In genomic region chr19:48651682-48652046, GRCh38 we compare ENCODE assay signal across 20 cellular contexts. TPM values are rescaled to one million over a fixed set of nuclear protein-coding genes. Genes with fewer than 3 reads are reported as not detected.
A peak's percentile ranks its signal among the peaks of the same experiment; 100 is the strongest.
DNase-seq lines count a peak whose midpoint lies in the region; ATAC-seq, FAIRE-seq and TF ChIP-seq lines count a peak whose summit lies in the region.
"Had no signal": no experiment of that assay in that cellular context is flagged by ENCODE, and none has a peak within 500 bp of the region (broad histone marks: within the 10 kb centered on the region; RNA-seq: fewer than 3 reads in every experiment).

No MANE protein-coding gene starts in this region.

- TF ChIP-seq EP300 in GM12878 (IDR thresholded peaks at IDR 0.05; ENCODE audit: borderline replicate concordance in 1 of 2, control insufficient read depth in 1 of 2, low read depth in 2 of 2, low read length in 2 of 2), result no peak

- H3K27ac ChIP-seq in CD4-positive, CD25-positive, alpha-beta regulatory T cell (ENCODE audit: insufficient read depth, low read length, poor library complexity, severe bottlenecking), result no peak overlapping the region
- H3K27ac ChIP-seq in IMR-90 (ENCODE audit: insufficient read depth, low read length), result no peak overlapping the region
- H3K27ac ChIP-seq in GM12878 (ENCODE audit: control insufficient read depth, insufficient read depth), result no peak overlapping the region
- no peak overlapping the region for H3K27ac ChIP-seq in neuronal stem cell (replicated peaks; ENCODE audit: low read length)
- no peak overlapping the region for H3K27ac ChIP-seq in right atrium auricular region
- H3K27ac ChIP-seq: C4-2B had no signal

- intact Hi-C loops in IMR-90 (cut with micrococcal nuclease) (no loop called here), GM12878 (cut with micrococcal nuclease; ENCODE audit: unreplicated experiment) (no loop called here)

- H2AFZ ChIP-seq in IMR-90 (replicated peaks; ENCODE audit: low read length, poor library complexity), result peak overlapping the region; percentile 43
- peak overlapping the region; percentile 16; the same call in 1 of the 2 replicates for H2AFZ ChIP-seq in GM12878 (ENCODE audit: control insufficient read depth, low read depth, low read length)
- no peak overlapping the region for H2AFZ ChIP-seq in neuronal stem cell (ENCODE audit: low read length)

- H3K79me1 ChIP-seq in IMR-90 (ENCODE audit: low read depth in 1 of 2, low read length in 2 of 2), result no peaks in the 10 kb centered on the region
- no peaks in the 10 kb centered on the region for H3K79me1 ChIP-seq in neuronal stem cell (ENCODE audit: low read depth, low read length)

- H2BK120ac ChIP-seq in IMR-90 (ENCODE audit: low read depth, low read length), result no peak overlapping the region
- H2BK120ac ChIP-seq in neuronal stem cell (ENCODE audit: low read depth, low read length), result no peak overlapping the region

- RAD21 ChIA-PET in GM12878 (lab: Charles Lee; ENCODE audit: unreplicated experiment), result no interaction called here

- TF ChIP-seq POLR2A in IMR-90 (IDR thresholded peaks at IDR 0.05; ENCODE audit: low read depth, low read length), result no peak
- no peak for TF ChIP-seq POLR2A in GM12878 (IDR thresholded peaks at IDR 0.05; ENCODE audit: low read depth, low read length)

- SMC1A ChIA-PET in GM12878 (lab: Charles Lee; ENCODE audit: uncharacterized antibody, unreplicated experiment), result interaction anchor here (1.5 kb wide), 1 partner anchor 144 kb away, joined by 4 read pairs; no protein-coding TSS in a partner anchor

- H4K91ac ChIP-seq in IMR-90 (ENCODE audit: insufficient read depth, low read depth, low read length) (no peak overlapping the region), neuronal stem cell (ENCODE audit: low read depth, low read length, poor library complexity) (no peak overlapping the region)

- no peaks in the 10 kb centered on the region for H3K27me3 ChIP-seq in CD4-positive, CD25-positive, alpha-beta regulatory T cell (ENCODE audit: control insufficient read depth, insufficient read depth, low read length)
- peaks cover 4% of the 10 kb centered on the region; the same call in 1 of the 2 replicates for H3K27me3 ChIP-seq in IMR-90 (ENCODE audit: control insufficient read depth, insufficient read depth, low read length)
- no peaks in the 10 kb centered on the region for H3K27me3 ChIP-seq in GM12878 (replicated peaks in 1 of 2; ENCODE audit: control insufficient read depth in 2 of 2, insufficient read depth in 2 of 2, low read length in 1 of 2)
- no peaks in the 10 kb centered on the region for H3K27me3 ChIP-seq in neuronal stem cell (ENCODE audit: control insufficient read depth in 3 of 3, insufficient read depth in 3 of 3, low read depth in 1 of 3, low read length in 3 of 3)
- H3K27me3 ChIP-seq in right atrium auricular region, result no peaks in the 10 kb centered on the region

- TF ChIP-seq RAD21 in IMR-90 (IDR thresholded peaks at IDR 0.05; ENCODE audit: low read length) (no peak), GM12878 (IDR thresholded peaks at IDR 0.05; ENCODE audit: insufficient read depth, low read depth, low read length) (no peak)

- peaks cover 0 to 2% (median 0%) of the 10 kb centered on the region in 7 donors for H3K9me3 Mint-ChIP-seq in CD4-positive, CD25-positive, alpha-beta regulatory T cell

- in situ Hi-C loops in IMR-90 (cut with MboI; ENCODE audit: low sequenced_read_pairs) (no loop called here), GM12878 (cut with MboI) (no loop called here)

- no peak overlapping the region for H2BK15ac ChIP-seq in IMR-90 (ENCODE audit: low read depth, low read length)
- H2BK15ac ChIP-seq in neuronal stem cell (ENCODE audit: low read length), result no peak overlapping the region

- TF ChIP-seq CTCF in IMR-90 (conservative IDR thresholded peaks at IDR 0.05; ENCODE audit: low read depth, low read length) (no peak), GM12878 (IDR thresholded peaks at IDR 0.05 in 2 of 3, conservative IDR thresholded peaks at IDR 0.05 in 1 of 3; ENCODE audit: control insufficient read depth in 2 of 3, extremely low read depth in 1 of 3, insufficient read depth in 1 of 3, low read depth in 3 of 3, low read length in 3 of 3) (no peak), right atrium auricular region (IDR thresholded peaks at IDR 0.05) (no peak)

- H3K4me1 ChIP-seq in CD4-positive, CD25-positive, alpha-beta regulatory T cell (ENCODE audit: control insufficient read depth, insufficient read depth, low read length, poor library complexity, severe bottlenecking), result peaks cover 17% of the 10 kb centered on the region
- H3K4me1 ChIP-seq in IMR-90 (ENCODE audit: control insufficient read depth, insufficient read depth, low read length), result peaks cover under 1% of the 10 kb centered on the region
- H3K4me1 ChIP-seq in GM12878 (ENCODE audit: control insufficient read depth, insufficient read depth, low read length), result peaks cover 15% of the 10 kb centered on the region
- H3K4me1 ChIP-seq in neuronal stem cell (ENCODE audit: control insufficient read depth in 2 of 2, insufficient read depth in 1 of 2, low read depth in 1 of 2, low read length in 2 of 2), result peaks cover 1 to 2% of the 10 kb centered on the region in 2 donors
- no peaks in the 10 kb centered on the region for H3K4me1 ChIP-seq in right atrium auricular region

- H3K56ac ChIP-seq in IMR-90 (ENCODE audit: extremely low read depth, insufficient read depth, low read length), result no peak overlapping the region

- BruUV-seq in IMR-90 (replicated peaks; lab: Mats Ljungman, UMichigan), result no TSS peak
- no TSS peak for BruUV-seq in GM12878 (replicated peaks; lab: Mats Ljungman, UMichigan)

- H3K36me3 Mint-ChIP-seq in CD4-positive, CD25-positive, alpha-beta regulatory T cell, result no peaks in the 10 kb centered on the region

- H2BK5ac ChIP-seq in IMR-90 (ENCODE audit: low read depth, low read length, poor library complexity, severe bottlenecking) (no peak overlapping the region), neuronal stem cell (ENCODE audit: low read length) (no peak overlapping the region)

- H2AK9ac ChIP-seq in IMR-90 (replicated peaks; ENCODE audit: low read depth, low read length, poor library complexity), result no peak overlapping the region

- H4K20me1 ChIP-seq in IMR-90 (ENCODE audit: insufficient read depth, low read length) (no peaks in the 10 kb centered on the region), GM12878 (ENCODE audit: control insufficient read depth, insufficient read depth) (no peaks in the 10 kb centered on the region)

- no peak for DNase-seq in CD4-positive, CD25-positive, alpha-beta regulatory T cell
- no peak for DNase-seq in IMR-90
- no peak for DNase-seq in GM12878 (ENCODE audit: low read depth, low spot score)
- DNase-seq in neuronal stem cell (ENCODE audit: low spot score), result no peak
- DNase-seq in right atrium auricular region (ENCODE audit: low spot score), result no peak
- no peak for DNase-seq in T-helper 1 cell
- DNase-seq in activated CD4-positive, alpha-beta T cell treated with anti-CD3 and anti-CD28 coated beads for 4 hours, result no peak
- DNase-seq in NCI-H1092 treated with DMSO at 0.1 percent for 48 hours (lab: John Stamatoyannopoulos, UW), result no peak
- DNase-seq: ACHN, DMS53, GDM1, NCI-H1417, NCI-H1694 treated with DMSO at 0.1 percent for 48 hours, NCI-H446, NCI-H526 treated with DMSO at 0.1 percent for 48 hours, Right ventricle myocardium superior had no signal

- H3K4ac ChIP-seq in IMR-90 (ENCODE audit: low read depth, low read length), result no peak overlapping the region
- H3K4ac ChIP-seq in neuronal stem cell (ENCODE audit: low read length), result no peak overlapping the region

- H3K9me3 ChIP-seq in CD4-positive, CD25-positive, alpha-beta regulatory T cell (ENCODE audit: control insufficient read depth in 2 of 2, low read length in 2 of 2), result no peaks in the 10 kb centered on the region
- H3K9me3 ChIP-seq in IMR-90 (ENCODE audit: control insufficient read depth, insufficient read depth, low read length) (peaks cover 3% of the 10 kb centered on the region; the same call in 1 of the 2 replicates), GM12878 (replicated peaks; ENCODE audit: control insufficient read depth, insufficient read depth, low read length) (no peaks in the 10 kb centered on the region), neuronal stem cell (replicated peaks in 1 of 2; ENCODE audit: control insufficient read depth in 2 of 2, insufficient read depth in 1 of 2, low read depth in 1 of 2, low read length in 2 of 2) (no peaks in the 10 kb centered on the region), right atrium auricular region (no peaks in the 10 kb centered on the region)
- H3K9me3 ChIP-seq: HAP-1 had no signal

- no peaks in the 10 kb centered on the region for H3K79me2 ChIP-seq in GM12878 (ENCODE audit: control insufficient read depth, insufficient read depth, low read length)

- H2BK12ac ChIP-seq in neuronal stem cell (ENCODE audit: low read length), result no peak overlapping the region

- no peak for FAIRE-seq in GM12878 (lab: Jason Lieb, UNC)
- FAIRE-seq: D721Med had no signal

- H3K4me3 Mint-ChIP-seq in CD4-positive, CD25-positive, alpha-beta regulatory T cell, result no peak overlapping the region

- H3K9ac ChIP-seq in IMR-90 (ENCODE audit: low read depth, low read length), result no peak overlapping the region
- H3K9ac ChIP-seq in GM12878 (ENCODE audit: control insufficient read depth, insufficient read depth, low read length), result no peak overlapping the region
- H3K9ac ChIP-seq in neuronal stem cell (ENCODE audit: low read depth, low read length, poor library complexity), result no peak overlapping the region

- no peak overlapping the region for H2AK5ac ChIP-seq in IMR-90 (ENCODE audit: low read depth, low read length)
- peak overlapping the region; percentile 25 for H2AK5ac ChIP-seq in neuronal stem cell (ENCODE audit: low read depth, low read length)

- H4K5ac ChIP-seq in IMR-90 (ENCODE audit: low read depth, low read length), result no peak overlapping the region

- peak overlapping the region; percentile 20 to 75 (median 63) for H3K27ac Mint-ChIP-seq in CD4-positive, CD25-positive, alpha-beta regulatory T cell

- ATAC-seq in CD4-positive, CD25-positive, alpha-beta regulatory T cell (ENCODE audit: low read depth in 2 of 2), result no peak
- ATAC-seq in IMR-90 (ENCODE audit: low read depth) (no peak), GM12878 (peak; percentile 31)

- H3K18ac ChIP-seq in IMR-90 (ENCODE audit: low read depth, low read length) (no peak overlapping the region), neuronal stem cell (ENCODE audit: low read length) (peak overlapping the region; percentile 27)

- H2BK20ac ChIP-seq in IMR-90 (ENCODE audit: low read depth, low read length), result no peak overlapping the region

- no peaks in the 10 kb centered on the region for H3K36me3 ChIP-seq in CD4-positive, CD25-positive, alpha-beta regulatory T cell (ENCODE audit: control insufficient read depth, insufficient read depth, low read length)
- H3K36me3 ChIP-seq in IMR-90 (ENCODE audit: control insufficient read depth, insufficient read depth, low read length) (no peaks in the 10 kb centered on the region), GM12878 (ENCODE audit: control insufficient read depth in 2 of 2, insufficient read depth in 2 of 2, low read length in 1 of 2) (no peaks in the 10 kb centered on the region), neuronal stem cell (replicated peaks in 1 of 2; ENCODE audit: control insufficient read depth in 2 of 2, insufficient read depth in 2 of 2, low read length in 2 of 2) (no peaks in the 10 kb centered on the region), right atrium auricular region (no peaks in the 10 kb centered on the region)
- H3K36me3 ChIP-seq: HAP-1 had no signal

- H4K8ac ChIP-seq in IMR-90 (ENCODE audit: low read depth in 2 of 2, low read length in 2 of 2) (no peak overlapping the region), neuronal stem cell (ENCODE audit: low read depth, low read length) (no peak overlapping the region)

- H3K4me1 Mint-ChIP-seq in CD4-positive, CD25-positive, alpha-beta regulatory T cell, result peaks cover 12 to 46% (median 27%) of the 10 kb centered on the region in 4 donors

- no peaks in the 10 kb centered on the region; the same call in 1 of the 2 replicates for H3K9me1 ChIP-seq in IMR-90 (ENCODE audit: insufficient read depth, low read length)

- H3K14ac ChIP-seq in IMR-90 (replicated peaks; ENCODE audit: low read depth, low read length) (no peak overlapping the region), neuronal stem cell (ENCODE audit: low read length) (no peak overlapping the region)

- CTCF ChIA-PET in IMR-90 (lab: Yijun Ruan, JAX), result no interaction called here
- CTCF ChIA-PET in GM12878 (lab: Yijun Ruan, JAX), result interaction anchor here (0.8 to 1.5 kb wide), 4 partner anchors 24 to 342 kb away, joined by 3 to 5 read pairs (median 3); partner anchors contain the start of gene RUVBL2

- no peaks in the 10 kb centered on the region for H3K27me3 Mint-ChIP-seq in CD4-positive, CD25-positive, alpha-beta regulatory T cell

- H3K4me2 ChIP-seq in IMR-90 (ENCODE audit: low read depth, low read length) (no peak overlapping the region), GM12878 (ENCODE audit: control insufficient read depth, insufficient read depth) (no peak overlapping the region), neuronal stem cell (ENCODE audit: insufficient read depth, low read length, poor library complexity, severe bottlenecking) (no peak overlapping the region)

- 86% methylated on average over 1 of the region's 5 CpGs; no CpG with 5 or more reads in 1 of the 2 experiments for WGBS in IMR-90 (ENCODE audit: extremely low coverage in 2 of 2, insufficient read length in 1 of 2), 2 experiments
- 53% methylated on average over 5 of the region's 5 CpGs for WGBS in GM12878 (ENCODE audit: insufficient coverage, insufficient replicate concordance, low lambda C conversion rate, missing lambda C conversion rate)
- WGBS in neuronal stem cell (ENCODE audit: extremely low coverage in 2 of 2, insufficient read length in 2 of 2, insufficient replicate concordance in 1 of 2), 2 donors, result no CpG with 5 or more reads among the region's 5 CpGs

- dilution Hi-C loops in IMR-90 (cut with HindIII; ENCODE audit: low sequenced_read_pairs, unreplicated experiment), result no loop called here

- H3K23ac ChIP-seq in IMR-90 (ENCODE audit: low read depth, low read length) (no peak overlapping the region), neuronal stem cell (ENCODE audit: low read depth, low read length, poor library complexity) (no peak overlapping the region)

- H3K4me3 ChIP-seq in CD4-positive, CD25-positive, alpha-beta regulatory T cell (ENCODE audit: low read depth, low read length), result no peak overlapping the region
- H3K4me3 ChIP-seq in IMR-90 (ENCODE audit: insufficient read depth, low read depth, low read length), result no peak overlapping the region
- H3K4me3 ChIP-seq in GM12878, result no peak overlapping the region
- H3K4me3 ChIP-seq in neuronal stem cell (ENCODE audit: low read length in 2 of 2), result no peak overlapping the region
- H3K4me3 ChIP-seq in right atrium auricular region, result no peak overlapping the region
- H3K4me3 ChIP-seq: HAP-1 had no signal

- POLR2A ChIA-PET in IMR-90 (lab: Charles Lee; ENCODE audit: unreplicated experiment), result no interaction called here
- POLR2A ChIA-PET in GM12878 (lab: Charles Lee), result no interaction called here

RNA-seq across cellular contexts. Expression of gene CA11, which starts 5.7 kb away (rescaled TPM):
- total RNA-seq in CD4-positive, CD25-positive, alpha-beta regulatory T cell, result 10.4 TPM
- 1 to 10 TPM; 4.1 to 6.3 (median 5.2) TPM for polyA plus RNA-seq in CD4-positive, CD25-positive, alpha-beta regulatory T cell
- total RNA-seq in IMR-90 (2012; rRNA removed), result 1.3 and 1.7 TPM in 2 replicates
- polyA plus RNA-seq in IMR-90 (2012; rRNA removed), result 2.7 and 2.9 TPM in 2 replicates
- 2.7 and 4.7 TPM in 2 replicates for polyA plus RNA-seq in IMR-90 (2012; cell fraction: cytosol; rRNA removed)
- 2.7 and 3.3 TPM in 2 replicates for polyA plus RNA-seq in IMR-90 (2012; cell fraction: nucleus; rRNA removed; ENCODE audit: low replicate concordance)
- 0.54 and 0.61 TPM in 2 replicates for total RNA-seq in GM12878 (2013; cell fraction: nucleolus; rRNA removed)
- total RNA-seq in GM12878 (2014; rRNA removed), result 3.5 and 5.5 TPM in 2 replicates
- 1.8 and 2.3 TPM in 2 replicates for total RNA-seq in GM12878 (2014; rRNA removed; fragmentation: Illumina TruSeq; extraction: Trizol)
- 3.3 and 3.9 TPM in 2 replicates for total RNA-seq in GM12878 (2021)
- 6.3 TPM for polyA plus RNA-seq in GM12878 (2011; ENCODE audit: low read depth)
- 1.2 and 1.7 TPM in 2 replicates for polyA plus RNA-seq in GM12878 (2011; rRNA removed)
- 2.6 and 5.5 TPM in 2 replicates for polyA plus RNA-seq in GM12878 (2011; cell fraction: cytosol; rRNA removed)
- 0.54 and 1.2 TPM in 2 replicates for polyA plus RNA-seq in GM12878 (2011; cell fraction: nucleus; rRNA removed)
- 9.7 and 10.8 TPM in 2 replicates for polyA plus RNA-seq in GM12878 (2012)
- 1.9 TPM in 2 replicates for polyA plus RNA-seq in GM12878 (2014; fragmentation: Illumina TruSeq; extraction: Trizol)
- polyA plus RNA-seq in GM12878 (2014; fragmentation: Nextera tagmentation; extraction: Ambion mirVana), result 1 to 10 TPM; 5.4 to 7.5 TPM
- 1.8 and 2.7 TPM in 2 replicates for polyA plus RNA-seq in GM12878 (2014; rRNA removed)
- polyA plus RNA-seq in GM12878 (2016; fragmentation: Nextera tagmentation; extraction: Ambion mirVana), result 1 to 10 TPM; 1.9 to 2.6 TPM
- polyA minus RNA-seq in GM12878 (2011; rRNA and poly(A)+ RNA removed), result 0.93 TPM in 1 of 2 replicates, not detected in the other
- 2.9 TPM in 1 of 2 replicates, not detected in the other for polyA minus RNA-seq in GM12878 (2011; cell fraction: cytosol; rRNA and poly(A)+ RNA removed)
- 1.9 TPM in 1 of 2 replicates, not detected in the other for polyA minus RNA-seq in GM12878 (2011; cell fraction: nucleus; rRNA and poly(A)+ RNA removed)
- polyA plus RNA-seq in neuronal stem cell (2013, experiment 1 of 2), result 117 TPM
- polyA plus RNA-seq in neuronal stem cell (2013, experiment 2 of 2), result 126 TPM
- 10 to 100 TPM in 1 of 2 donors, 1 to 10 TPM in 1; 3.4 to 13.3 TPM for total RNA-seq in right atrium auricular region

RNA-seq across cellular contexts. Expression of gene DBP, which starts 14.5 kb away (rescaled TPM):
- total RNA-seq in CD4-positive, CD25-positive, alpha-beta regulatory T cell, result 37.7 TPM
- 10 to 100 TPM; 71.2 to 96.6 (median 85.8) TPM for polyA plus RNA-seq in CD4-positive, CD25-positive, alpha-beta regulatory T cell
- 2.5 and 3.6 TPM in 2 replicates for total RNA-seq in IMR-90 (2012; rRNA removed)
- polyA plus RNA-seq in IMR-90 (2012; rRNA removed), result 3.0 and 3.6 TPM in 2 replicates
- 2.9 and 6.3 TPM in 2 replicates for polyA plus RNA-seq in IMR-90 (2012; cell fraction: cytosol; rRNA removed)
- 2.2 and 2.6 TPM in 2 replicates for polyA plus RNA-seq in IMR-90 (2012; cell fraction: nucleus; rRNA removed; ENCODE audit: low replicate concordance)
- 18.1 and 21.7 TPM in 2 replicates for total RNA-seq in GM12878 (2013; cell fraction: nucleolus; rRNA removed)
- total RNA-seq in GM12878 (2014; rRNA removed), result 10.5 and 10.6 TPM in 2 replicates
- total RNA-seq in GM12878 (2014; rRNA removed; fragmentation: Illumina TruSeq; extraction: Trizol), result 7.0 and 8.1 TPM in 2 replicates
- total RNA-seq in GM12878 (2021), result 6.7 and 7.3 TPM in 2 replicates
- 5.0 TPM for polyA plus RNA-seq in GM12878 (2011; ENCODE audit: low read depth)
- 6.0 and 9.8 TPM in 2 replicates for polyA plus RNA-seq in GM12878 (2011; rRNA removed)
- polyA plus RNA-seq in GM12878 (2011; cell fraction: cytosol; rRNA removed), result 13.1 and 14.1 TPM in 2 replicates
- polyA plus RNA-seq in GM12878 (2011; cell fraction: nucleus; rRNA removed), result 10.3 and 11.2 TPM in 2 replicates
- polyA plus RNA-seq in GM12878 (2012), result 12.9 and 16.4 TPM in 2 replicates
- 5.0 and 5.1 TPM in 2 replicates for polyA plus RNA-seq in GM12878 (2014; fragmentation: Illumina TruSeq; extraction: Trizol)
- 1 to 10 TPM; 2.0 to 2.6 TPM for polyA plus RNA-seq in GM12878 (2014; fragmentation: Nextera tagmentation; extraction: Ambion mirVana)
- polyA plus RNA-seq in GM12878 (2014; rRNA removed), result 9.4 and 9.7 TPM in 2 replicates
- polyA plus RNA-seq in GM12878 (2016; fragmentation: Nextera tagmentation; extraction: Ambion mirVana), result 1 to 10 TPM; 4.0 to 7.1 TPM
- 6.6 and 9.1 TPM in 2 replicates for polyA minus RNA-seq in GM12878 (2011; rRNA and poly(A)+ RNA removed)
- polyA minus RNA-seq in GM12878 (2011; cell fraction: cytosol; rRNA and poly(A)+ RNA removed), result 2.6 and 7.4 TPM in 2 replicates
- 3.9 and 4.3 TPM in 2 replicates for polyA minus RNA-seq in GM12878 (2011; cell fraction: nucleus; rRNA and poly(A)+ RNA removed)
- 17.9 TPM for polyA plus RNA-seq in neuronal stem cell (2013, experiment 1 of 2)
- polyA plus RNA-seq in neuronal stem cell (2013, experiment 2 of 2), result 16.7 TPM
- 1 to 10 TPM; 2.8 to 5.9 TPM for total RNA-seq in right atrium auricular region

RNA-seq across cellular contexts. Expression of gene NTN5, which starts 21.2 kb away (rescaled TPM):
- total RNA-seq in CD4-positive, CD25-positive, alpha-beta regulatory T cell, result 2.3 TPM
- under 1 TPM in 2 of 4 donors, not detected in 2; 0.21 to 0.30 TPM for polyA plus RNA-seq in CD4-positive, CD25-positive, alpha-beta regulatory T cell
- total RNA-seq in IMR-90 (2012; rRNA removed) (not detected in 2 replicates), GM12878 (2014; rRNA removed) (not detected in 2 replicates), GM12878 (2014; rRNA removed; fragmentation: Illumina TruSeq; extraction: Trizol) (not detected in 2 replicates), GM12878 (2021) (not detected in 2 replicates), right atrium auricular region (under 1 TPM in 1 of 2 donors, not detected in 1; 0.16 TPM)
- polyA plus RNA-seq in IMR-90 (2012; rRNA removed) (0.11 and 0.19 TPM in 2 replicates), GM12878 (2011; rRNA removed) (0.07 TPM in 1 of 2 replicates, not detected in the other), GM12878 (2014; fragmentation: Illumina TruSeq; extraction: Trizol) (not detected in 2 replicates), GM12878 (2014; fragmentation: Nextera tagmentation; extraction: Ambion mirVana) (not detected), GM12878 (2014; rRNA removed) (0.22 and 0.23 TPM in 2 replicates), GM12878 (2016; fragmentation: Nextera tagmentation; extraction: Ambion mirVana) (not detected)
- 0.14 and 0.29 TPM in 2 replicates for polyA plus RNA-seq in IMR-90 (2012; cell fraction: cytosol; rRNA removed)
- 1.9 and 3.1 TPM in 2 replicates for polyA plus RNA-seq in IMR-90 (2012; cell fraction: nucleus; rRNA removed; ENCODE audit: low replicate concordance)
- not detected in 2 replicates for total RNA-seq in GM12878 (2013; cell fraction: nucleolus; rRNA removed)
- polyA plus RNA-seq in GM12878 (2011; ENCODE audit: low read depth), result not detected
- polyA plus RNA-seq in GM12878 (2011; cell fraction: cytosol; rRNA removed), result 0.12 TPM in 1 of 2 replicates, not detected in the other
- polyA plus RNA-seq in GM12878 (2011; cell fraction: nucleus; rRNA removed), result 0.25 and 0.47 TPM in 2 replicates
- 0.15 and 0.28 TPM in 2 replicates for polyA plus RNA-seq in GM12878 (2012)
- polyA minus RNA-seq in GM12878 (2011; rRNA and poly(A)+ RNA removed), result not detected in 2 replicates
- not detected in 2 replicates for polyA minus RNA-seq in GM12878 (2011; cell fraction: cytosol; rRNA and poly(A)+ RNA removed)
- not detected in 2 replicates for polyA minus RNA-seq in GM12878 (2011; cell fraction: nucleus; rRNA and poly(A)+ RNA removed)
- 1.2 TPM for polyA plus RNA-seq in neuronal stem cell (2013, experiment 1 of 2)
- 1.3 TPM for polyA plus RNA-seq in neuronal stem cell (2013, experiment 2 of 2)
- total RNA-seq: HT1080, Right ventricle myocardium superior had no signal

RNA-seq across cellular contexts. Expression of gene SPHK2, which starts 32.4 kb away (rescaled TPM):
- 13.0 TPM for total RNA-seq in CD4-positive, CD25-positive, alpha-beta regulatory T cell
- polyA plus RNA-seq in CD4-positive, CD25-positive, alpha-beta regulatory T cell, result 1 to 10 TPM; 4.8 to 8.4 (median 7.5) TPM
- total RNA-seq in IMR-90 (2012; rRNA removed) (1.6 and 1.7 TPM in 2 replicates), GM12878 (2014; rRNA removed) (12.4 and 15.9 TPM in 2 replicates), GM12878 (2014; rRNA removed; fragmentation: Illumina TruSeq; extraction: Trizol) (6.5 and 7.1 TPM in 2 replicates), GM12878 (2021) (33.1 and 40.5 TPM in 2 replicates), right atrium auricular region (1 to 10 TPM; 6.2 to 8.0 TPM)
- polyA plus RNA-seq in IMR-90 (2012; rRNA removed) (9.9 and 11.9 TPM in 2 replicates), GM12878 (2011; rRNA removed) (3.0 and 5.7 TPM in 2 replicates), GM12878 (2014; fragmentation: Illumina TruSeq; extraction: Trizol) (2.2 and 4.7 TPM in 2 replicates), GM12878 (2014; fragmentation: Nextera tagmentation; extraction: Ambion mirVana) (under 1 TPM; 0.37 to 0.75 TPM), GM12878 (2014; rRNA removed) (26.4 and 31.5 TPM in 2 replicates), GM12878 (2016; fragmentation: Nextera tagmentation; extraction: Ambion mirVana) (10 to 100 TPM; 29.7 to 31.7 TPM)
- polyA plus RNA-seq in IMR-90 (2012; cell fraction: cytosol; rRNA removed), result 10.3 and 12.8 TPM in 2 replicates
- polyA plus RNA-seq in IMR-90 (2012; cell fraction: nucleus; rRNA removed; ENCODE audit: low replicate concordance), result 24.1 and 56.8 TPM in 2 replicates
- 31.6 and 32.6 TPM in 2 replicates for total RNA-seq in GM12878 (2013; cell fraction: nucleolus; rRNA removed)
- 3.6 TPM for polyA plus RNA-seq in GM12878 (2011; ENCODE audit: low read depth)
- polyA plus RNA-seq in GM12878 (2011; cell fraction: cytosol; rRNA removed), result 9.0 and 13.9 TPM in 2 replicates
- polyA plus RNA-seq in GM12878 (2011; cell fraction: nucleus; rRNA removed), result 35.3 and 48.6 TPM in 2 replicates
- 11.0 and 11.4 TPM in 2 replicates for polyA plus RNA-seq in GM12878 (2012)
- 10.2 and 16.4 TPM in 2 replicates for polyA minus RNA-seq in GM12878 (2011; rRNA and poly(A)+ RNA removed)
- 7.8 and 8.0 TPM in 2 replicates for polyA minus RNA-seq in GM12878 (2011; cell fraction: cytosol; rRNA and poly(A)+ RNA removed)
- polyA minus RNA-seq in GM12878 (2011; cell fraction: nucleus; rRNA and poly(A)+ RNA removed), result 12.0 and 29.9 TPM in 2 replicates
- polyA plus RNA-seq in neuronal stem cell (2013, experiment 1 of 2), result 25.6 TPM
- polyA plus RNA-seq in neuronal stem cell (2013, experiment 2 of 2), result 23.7 TPM

RNA-seq across cellular contexts. Expression of gene RPL18, which starts 32.7 kb away (rescaled TPM):
- 1,690 TPM for total RNA-seq in CD4-positive, CD25-positive, alpha-beta regulatory T cell
- polyA plus RNA-seq in CD4-positive, CD25-positive, alpha-beta regulatory T cell, result 1,000 to 10,000 TPM; 1,618 to 2,428 (median 2,131) TPM
- total RNA-seq in IMR-90 (2012; rRNA removed) (1,909 and 2,552 TPM in 2 replicates), GM12878 (2014; rRNA removed) (3,864 and 4,267 TPM in 2 replicates), GM12878 (2014; rRNA removed; fragmentation: Illumina TruSeq; extraction: Trizol) (2,138 and 2,306 TPM in 2 replicates), GM12878 (2021) (2,548 and 2,593 TPM in 2 replicates), right atrium auricular region (1,000 to 10,000 TPM in 1 of 2 donors, 100 to 1,000 TPM in 1; 846 to 1,334 TPM)
- polyA plus RNA-seq in IMR-90 (2012; rRNA removed) (1,897 and 2,254 TPM in 2 replicates), GM12878 (2011; rRNA removed) (786 and 1,901 TPM in 2 replicates), GM12878 (2014; fragmentation: Illumina TruSeq; extraction: Trizol) (1,711 and 2,137 TPM in 2 replicates), GM12878 (2014; fragmentation: Nextera tagmentation; extraction: Ambion mirVana) (100 to 1,000 TPM; 393 to 844 TPM), GM12878 (2014; rRNA removed) (3,670 and 3,986 TPM in 2 replicates), GM12878 (2016; fragmentation: Nextera tagmentation; extraction: Ambion mirVana) (1,000 to 10,000 TPM; 1,291 to 1,299 TPM)
- 2,745 and 3,594 TPM in 2 replicates for polyA plus RNA-seq in IMR-90 (2012; cell fraction: cytosol; rRNA removed)
- polyA plus RNA-seq in IMR-90 (2012; cell fraction: nucleus; rRNA removed; ENCODE audit: low replicate concordance), result 695 and 912 TPM in 2 replicates
- 289 and 293 TPM in 2 replicates for total RNA-seq in GM12878 (2013; cell fraction: nucleolus; rRNA removed)
- 2,279 TPM for polyA plus RNA-seq in GM12878 (2011; ENCODE audit: low read depth)
- 2,627 and 2,723 TPM in 2 replicates for polyA plus RNA-seq in GM12878 (2011; cell fraction: cytosol; rRNA removed)
- 1,070 and 1,187 TPM in 2 replicates for polyA plus RNA-seq in GM12878 (2011; cell fraction: nucleus; rRNA removed)
- 3,508 and 3,752 TPM in 2 replicates for polyA plus RNA-seq in GM12878 (2012)
- polyA minus RNA-seq in GM12878 (2011; rRNA and poly(A)+ RNA removed), result 387 and 961 TPM in 2 replicates
- polyA minus RNA-seq in GM12878 (2011; cell fraction: cytosol; rRNA and poly(A)+ RNA removed), result 657 and 660 TPM in 2 replicates
- 152 and 213 TPM in 2 replicates for polyA minus RNA-seq in GM12878 (2011; cell fraction: nucleus; rRNA and poly(A)+ RNA removed)
- 2,801 TPM for polyA plus RNA-seq in neuronal stem cell (2013, experiment 1 of 2)
- polyA plus RNA-seq in neuronal stem cell (2013, experiment 2 of 2), result 2,729 TPM
